9 cellular contexts compared by ENCODE assay signal in the genomic region with DNA sequence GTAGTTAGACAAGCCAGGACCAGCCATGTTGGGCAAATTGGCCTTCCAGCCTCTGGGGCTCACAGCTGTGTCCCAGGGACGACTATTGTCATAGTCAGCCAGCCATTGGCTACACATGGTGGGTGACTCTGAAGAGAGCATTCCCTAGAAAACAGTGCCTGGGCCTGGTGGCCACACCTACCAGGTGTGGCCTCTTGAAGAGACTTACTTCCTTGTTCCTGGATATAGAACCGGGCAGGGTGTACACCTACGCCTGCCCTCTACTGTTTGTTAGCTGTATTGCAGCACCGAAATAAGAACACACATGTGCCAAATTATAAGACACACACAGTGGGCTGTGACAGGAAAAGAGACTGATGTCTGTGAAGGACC.
DNase-seq lines count a peak whose midpoint lies in the region; FAIRE-seq and TF ChIP-seq lines count a peak whose summit lies in the region.
"Had no signal": no experiment of that assay in that cellular context is flagged by ENCODE, and none has a peak within 500 bp of the region (broad histone marks: within the 10 kb centered on the region; RNA-seq: fewer than 3 reads in every experiment).

No MANE protein-coding gene starts in this region.

- H3K4me2 ChIP-seq in astrocyte (ENCODE audit: low read length), result no peak overlapping the region

- intact Hi-C loops in Caco-2 (cut with micrococcal nuclease; ENCODE audit: unreplicated experiment), result loop anchor here (1.0 to 5.0 kb wide), 6 partner anchors 27 to 308 kb away; partner anchors contain the start of gene PRDM16

- H3K4me3 Mint-ChIP-seq in Caco-2 (ENCODE audit: unreplicated experiment) (no peak overlapping the region), astrocyte (ENCODE audit: unreplicated experiment) (no peak overlapping the region)
- H3K4me3 Mint-ChIP-seq: T-helper 1 cell treated with Interleukin-12 subunit alpha and Interleukin-12 subunit beta and Interleukin-4 antibody, amounts not matched to agents 30 μg/mL and 1 μg/mL, for 36 hours had no signal

- H3K27me3 ChIP-seq in Caco-2 (replicated peaks; ENCODE audit: control insufficient read depth, insufficient read depth, low read length) (no peaks in the 10 kb centered on the region), astrocyte (ENCODE audit: insufficient read depth, low read length) (peaks cover 3% of the 10 kb centered on the region)

- H3K4me1 Mint-ChIP-seq in Caco-2 (ENCODE audit: low read depth, unreplicated experiment) (peaks cover 15% of the 10 kb centered on the region), astrocyte (ENCODE audit: low read depth, unreplicated experiment) (peaks cover 23% of the 10 kb centered on the region)

- TF ChIP-seq CTCF in Caco-2 (IDR thresholded peaks at IDR 0.05; ENCODE audit: insufficient read depth in 1 of 2, low read depth in 1 of 2, low read length in 1 of 2, severe bottlenecking in 1 of 2, unreplicated experiment in 1 of 2) (peak; percentile 68 to 71), astrocyte (IDR thresholded peaks at IDR 0.05; ENCODE audit: insufficient read depth, low read depth, low read length) (peak; percentile 68)

- H3K36me3 ChIP-seq in Caco-2 (ENCODE audit: control insufficient read depth, insufficient read depth, low read length), result no peaks in the 10 kb centered on the region
- H3K36me3 ChIP-seq in astrocyte (ENCODE audit: insufficient read depth, low read length), result no peaks in the 10 kb centered on the region

- H3K27me3 Mint-ChIP-seq in Caco-2 (ENCODE audit: insufficient read depth, unreplicated experiment), result no peaks in the 10 kb centered on the region
- peaks cover 9% of the 10 kb centered on the region for H3K27me3 Mint-ChIP-seq in astrocyte (ENCODE audit: low read depth, unreplicated experiment)

- H3K36me3 Mint-ChIP-seq in Caco-2 (ENCODE audit: insufficient read depth, unreplicated experiment), result peaks cover 7% of the 10 kb centered on the region
- no peaks in the 10 kb centered on the region for H3K36me3 Mint-ChIP-seq in astrocyte (ENCODE audit: low read depth, unreplicated experiment)

- H3K9ac ChIP-seq in astrocyte (ENCODE audit: low read length), result no peak overlapping the region

- no TSS peak for BruUV-seq in Caco-2 (replicated peaks; lab: Mats Ljungman, UMichigan)

- H3K9me3 ChIP-seq in Caco-2 (no peaks in the 10 kb centered on the region), astrocyte (ENCODE audit: insufficient read depth, low read depth, low read length) (no peaks in the 10 kb centered on the region)

- H3K27ac Mint-ChIP-seq in Caco-2 (ENCODE audit: unreplicated experiment) (no peak overlapping the region), astrocyte (ENCODE audit: unreplicated experiment) (peak overlapping the region; percentile 50)
- H3K27ac Mint-ChIP-seq: T-helper 1 cell treated with Interleukin-12 subunit alpha and Interleukin-12 subunit beta and Interleukin-4 antibody, amounts not matched to agents 30 μg/mL and 1 μg/mL, for 36 hours had no signal

- peaks cover 14% of the 10 kb centered on the region for H4K20me1 ChIP-seq in astrocyte (ENCODE audit: insufficient read depth, low read length)

- H3K4me1 ChIP-seq in Caco-2 (peaks cover 57% of the 10 kb centered on the region), astrocyte (ENCODE audit: insufficient read depth, low read length) (peaks cover 29% of the 10 kb centered on the region)

- H3K9me3 Mint-ChIP-seq in Caco-2 (ENCODE audit: unreplicated experiment) (no peaks in the 10 kb centered on the region), astrocyte (ENCODE audit: unreplicated experiment) (peaks cover 2% of the 10 kb centered on the region)

- H3K4me3 ChIP-seq in Caco-2 (ENCODE audit: low read depth, low read length) (no peak overlapping the region), astrocyte (ENCODE audit: insufficient read depth, low read depth, low read length) (no peak overlapping the region)

- no peak overlapping the region for H3K27ac ChIP-seq in astrocyte (ENCODE audit: low read depth, low read length)

- no peak for FAIRE-seq in astrocyte (lab: Jason Lieb, UNC)

- H3K79me2 ChIP-seq in astrocyte (ENCODE audit: insufficient read depth, low read length), result no peaks in the 10 kb centered on the region

- POLR2A ChIA-PET in Caco-2 (lab: Charles Lee), result no interaction called here

- DNase-seq in Caco-2 (peak; percentile 72 to 81), H4 (ENCODE audit: low spot score) (peak; percentile 89), NCI-H748 treated with DMSO at 0.1 percent for 48 hours (lab: John Stamatoyannopoulos, UW) (peak; percentile 59), astrocyte (ENCODE audit: low read depth) (peak; percentile 25), iris pigment epithelial cell (ENCODE audit: low read depth) (peak; percentile 74), stromal cell of bone marrow (ENCODE audit: low read depth) (peak; percentile 21), HCEC 1CT (no peak), OCI-M2 (lab: John Stamatoyannopoulos, UW; ENCODE audit: unreplicated experiment) (no peak)

- no peak overlapping the region for H2AFZ ChIP-seq in astrocyte (ENCODE audit: low read depth, low read length)

- CTCF ChIA-PET in Caco-2 (lab: Charles Lee), result interaction anchor here (0.6 to 1.5 kb wide), 10 partner anchors 11 to 325 kb away, joined by 3 to 7 read pairs (median 3); no protein-coding TSS in a partner anchor

Comparison
In these comparisons a context has a peak if more than half of its experiments do, and no peak if none do; other contexts are left out.
1. DNase-seq: peak in Caco-2 (2 of 2), H4 (single experiment), NCI-H748 treated with DMSO at 0.1 percent for 48 hours (single experiment), astrocyte (single experiment), iris pigment epithelial cell (single experiment) and stromal cell of bone marrow (single experiment); none in HCEC 1CT (single experiment) and OCI-M2 (single experiment).